8 cellular contexts compared by ENCODE assay signal in genomic region chr10:63977329-63977923, GRCh38.
DNase-seq lines count a peak whose midpoint lies in the region; ATAC-seq and TF ChIP-seq lines count a peak whose summit lies in the region.

No MANE protein-coding gene starts in this region.

- no peaks in the 10 kb centered on the region for H3K4me1 ChIP-seq in CD8-positive, alpha-beta T cell (ENCODE audit: insufficient read depth, low read length)

- no peaks in the 10 kb centered on the region for H3K27me3 Mint-ChIP-seq in neural crest cell (ENCODE audit: low read depth)
- H3K27me3 Mint-ChIP-seq in CD8-positive, alpha-beta T cell (ENCODE audit: low read depth), result peaks cover 2% of the 10 kb centered on the region

- H3K27ac Mint-ChIP-seq in neural crest cell (ENCODE audit: unreplicated experiment), result no peak overlapping the region
- no peak overlapping the region for H3K27ac Mint-ChIP-seq in CD8-positive, alpha-beta T cell

- DNase-seq in DMS53 (lab: John Stamatoyannopoulos, UW) (peak; percentile 81), RKO (ENCODE audit: low spot score) (peak; percentile 66), neural crest cell (ENCODE audit: low read depth, low spot score) (peak; percentile 41)
- DNase-seq in CD8-positive, alpha-beta T cell, result no peak

- H3K4me3 Mint-ChIP-seq in neural crest cell, result no peak overlapping the region
- H3K4me3 Mint-ChIP-seq in CD8-positive, alpha-beta T cell, result no peak overlapping the region

- POLR2A ChIA-PET in CD8-positive, alpha-beta T cell (lab: Charles Lee), result no interaction called here

- peak; percentile 71 for TF ChIP-seq CTCF in neural crest cell (conservative IDR thresholded peaks at IDR 0.05)
- TF ChIP-seq CTCF in CD8-positive, alpha-beta T cell (IDR thresholded peaks at IDR 0.05), result no peak

- H3K4me1 Mint-ChIP-seq in neural crest cell, result no peaks in the 10 kb centered on the region
- H3K4me1 Mint-ChIP-seq in CD8-positive, alpha-beta T cell (ENCODE audit: low read depth), result no peaks in the 10 kb centered on the region

- peaks cover 11% of the 10 kb centered on the region for H3K9me3 Mint-ChIP-seq in neural crest cell
- H3K9me3 Mint-ChIP-seq in CD8-positive, alpha-beta T cell, result no peaks in the 10 kb centered on the region

- peak; percentile 64 for ATAC-seq in GM19035 (IDR thresholded peaks at IDR 0.05; ENCODE audit: unreplicated experiment)
- ATAC-seq in HG03280 (IDR thresholded peaks at IDR 0.05; ENCODE audit: unreplicated experiment), result peak; percentile 58
- ATAC-seq in esophagus mucosa, result peak; percentile 52
- no peak for ATAC-seq in HG03039 (IDR thresholded peaks at IDR 0.05; ENCODE audit: unreplicated experiment)
- ATAC-seq in CD8-positive, alpha-beta T cell, result no peak

- no peaks in the 10 kb centered on the region for H3K36me3 ChIP-seq in CD8-positive, alpha-beta T cell (ENCODE audit: insufficient read depth, low read length)

- H3K9me3 ChIP-seq in CD8-positive, alpha-beta T cell (ENCODE audit: low read length), result no peaks in the 10 kb centered on the region

- no peaks in the 10 kb centered on the region for H3K27me3 ChIP-seq in CD8-positive, alpha-beta T cell (ENCODE audit: insufficient read depth, low read length)

- CTCF ChIA-PET in CD8-positive, alpha-beta T cell (lab: Charles Lee), result interaction anchor here (0.9 kb wide), 1 partner anchor 111 kb away, joined by 3 read pairs; no protein-coding TSS in a partner anchor

- intact Hi-C loops in CD8-positive, alpha-beta T cell (cut with DNase I, micrococcal nuclease), result loop anchor here in 1 of 2 experiments (5.0 kb wide), 1 partner anchor 810 kb away; no protein-coding TSS in a partner anchor

- peaks cover 6% of the 10 kb centered on the region for H3K36me3 Mint-ChIP-seq in neural crest cell (ENCODE audit: low read depth)
- no peaks in the 10 kb centered on the region for H3K36me3 Mint-ChIP-seq in CD8-positive, alpha-beta T cell

- no peak overlapping the region for H3K4me3 ChIP-seq in CD8-positive, alpha-beta T cell (ENCODE audit: low read depth, low read length)

- H3K27ac ChIP-seq in CD8-positive, alpha-beta T cell (ENCODE audit: low read depth, low read length), result no peak overlapping the region

Comparison
In these comparisons a context has a peak if more than half of its experiments do, and no peak if none do; other contexts are left out.
1. DNase-seq: peak in DMS53 (single experiment), RKO (single experiment) and neural crest cell (single experiment); none in CD8-positive, alpha-beta T cell (0 of 7).
2. ATAC-seq: peak in GM19035 (single experiment), HG03280 (single experiment) and esophagus mucosa (single experiment); none in HG03039 (single experiment) and CD8-positive, alpha-beta T cell (single experiment).